Comparison of ENCODE assay signal across 10 cellular contexts in the genomic region with DNA sequence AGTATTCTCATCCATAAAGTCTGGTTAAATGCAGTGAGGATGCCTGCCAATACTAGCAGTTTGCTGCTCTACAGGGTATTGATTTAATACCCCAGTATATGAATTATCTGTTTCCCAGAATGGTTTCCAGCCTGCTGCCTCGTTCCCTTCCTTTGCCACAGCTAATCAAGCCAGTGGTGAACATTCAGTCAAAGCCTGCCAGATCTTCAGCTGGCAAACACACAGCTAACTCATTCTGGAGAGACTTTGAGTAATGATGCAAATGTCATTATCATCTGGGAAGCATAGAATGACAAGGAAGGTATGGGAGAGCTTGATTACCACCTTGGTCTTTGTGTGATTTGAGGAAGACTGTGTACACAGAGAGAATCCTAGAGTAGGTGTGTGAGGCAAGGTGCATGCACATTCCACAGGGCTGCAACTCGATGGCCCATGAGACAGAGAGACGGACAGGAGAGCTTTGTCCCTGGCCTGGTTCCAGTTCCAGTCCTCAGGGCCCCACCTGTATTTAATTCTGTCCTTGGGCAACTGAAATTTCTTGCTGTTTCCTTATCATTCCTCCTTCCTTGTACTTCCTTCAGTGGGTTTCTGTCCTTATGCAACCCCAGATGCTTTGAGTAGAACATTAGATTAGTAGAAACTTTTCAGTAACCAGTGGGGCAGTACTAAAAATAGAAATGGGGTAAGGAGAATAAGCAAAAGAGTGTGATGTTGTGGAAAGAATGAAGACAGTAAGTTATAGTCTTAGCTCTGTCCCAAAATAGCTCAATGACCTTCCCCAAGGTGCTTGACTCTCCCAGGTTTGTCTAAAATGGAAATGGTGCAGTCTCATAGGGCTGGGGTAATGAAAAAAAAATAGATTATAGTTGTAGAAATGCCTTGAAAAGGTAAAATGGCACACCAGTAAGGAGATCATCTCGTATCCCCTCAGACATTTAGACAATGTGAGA.
"Had no signal": no experiment of that assay in that cellular context is flagged by ENCODE, and none has a peak within 500 bp of the region (broad histone marks: within the 10 kb centered on the region; RNA-seq: fewer than 3 reads in every experiment).

No MANE protein-coding gene starts in this region.

- H3K27me3 ChIP-seq: foreskin keratinocyte, testis, uterus had no signal

- H3K9me3 ChIP-seq: mucosa of descending colon, testis, uterus had no signal

- DNase-seq: activated CD4-positive, alpha-beta T cell treated with anti-CD3 and anti-CD28 coated beads, Interleukin-2, amount 50 U/mL, for 48 hours; activated CD4-positive, CD25-positive, alpha-beta regulatory T cell treated with anti-CD3 and anti-CD28 coated beads, Interleukin-2, amount 50 U/mL, for 72 hours; activated effector memory CD4-positive, alpha-beta T cell treated with anti-CD3 and anti-CD28 coated beads, Interleukin-2, amount 50 U/mL, for 16 hours; activated T-cell treated with anti-CD3 and anti-CD28 coated beads, Interleukin-2, amount 50 U/mL, for 4 hours; foreskin keratinocyte; naive thymus-derived CD8-positive, alpha-beta T cell; stimulated activated CD4-positive, alpha-beta T cell treated with anti-CD3 and anti-CD28 coated beads, Interleukin-2, amount 100 ng/mL, for 48 hours; testis; uterus had no signal

- H3K4me3 ChIP-seq: mucosa of descending colon, testis, uterus had no signal

- H3K4me1 ChIP-seq: foreskin keratinocyte, testis had no signal

- H3K36me3 ChIP-seq: uterus had no signal

- ATAC-seq: activated T-cell treated with anti-CD3 and anti-CD28 coated beads, Interleukin-2, amount 50 U/mL, for 4 hours; foreskin keratinocyte; mucosa of descending colon; naive thymus-derived CD8-positive, alpha-beta T cell had no signal

- H3K27ac ChIP-seq: foreskin keratinocyte, testis, uterus had no signal
